In the genomic region with DNA sequence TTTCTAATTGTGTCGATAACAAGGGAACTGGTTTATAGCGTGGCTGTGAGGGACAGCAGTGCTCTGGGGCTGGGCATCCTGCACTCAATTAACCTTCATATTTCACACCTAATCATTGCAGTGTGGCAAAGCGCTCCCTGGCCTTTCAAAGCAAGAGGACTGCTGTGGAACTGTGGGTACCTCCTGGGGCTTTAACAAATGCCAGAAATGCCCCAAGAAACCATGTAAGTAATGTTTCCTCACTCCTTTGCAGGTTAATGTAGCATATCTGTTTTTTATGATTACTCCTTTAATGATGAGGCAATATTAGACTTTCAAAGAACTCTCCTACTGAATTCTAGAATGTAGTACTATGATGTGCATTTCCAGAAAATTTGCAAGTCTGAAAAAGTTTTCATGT, we compare ENCODE assay signal across 18 cellular contexts.
DNase-seq lines count a peak whose midpoint lies in the region; ATAC-seq, FAIRE-seq and TF ChIP-seq lines count a peak whose summit lies in the region.
"Had no signal": no experiment of that assay in that cellular context is flagged by ENCODE, and none has a peak within 500 bp of the region (broad histone marks: within the 10 kb centered on the region; RNA-seq: fewer than 3 reads in every experiment).

No MANE protein-coding gene starts in this region.

- H3K9ac ChIP-seq in neural progenitor cell, result no peak overlapping the region
- H3K9ac ChIP-seq: BLaER1 had no signal

- DNase-seq in A549 (ENCODE audit: low read depth in 1 of 2, low spot score in 1 of 2) (no peak), HFFc6 (no peak), gastrocnemius medialis (no peak), cerebellar cortex (ENCODE audit: low spot score) (no peak), neural progenitor cell (ENCODE audit: low spot score) (no peak)
- DNase-seq: CD8-positive, alpha-beta memory T cell; GF-D8; NCI-H1048; NCI-H2227 treated with DMSO at 0.1 percent for 48 hours; NCI-H526; NK-92 treated with Interleukin-12 subunit alpha and Interleukin-12 subunit beta, amount 100 ng/mL, for 24 hours; OCI-M1 had no signal

- no peaks in the 10 kb centered on the region; the same call in none of the 2 replicates for H3K27me3 Mint-ChIP-seq in HFFc6 (ENCODE audit: insufficient read depth)
- H3K27me3 Mint-ChIP-seq in neural progenitor cell (ENCODE audit: insufficient read depth, low read depth), result no peaks in the 10 kb centered on the region

- intact Hi-C loops in gastrocnemius medialis (cut with DNase I; ENCODE audit: low total_unique reads), result loop anchor here (5.0 kb wide), 1 partner anchor 85 kb away; no protein-coding TSS in a partner anchor

- TF ChIP-seq CTCF in A549 (IDR thresholded peaks at IDR 0.05) (no peak), HFFc6 (IDR thresholded peaks at IDR 0.05) (no peak), gastroesophageal sphincter (IDR thresholded peaks at IDR 0.05) (no peak), gastrocnemius medialis (IDR thresholded peaks at IDR 0.05 in 4 of 5, conservative IDR thresholded peaks at IDR 0.05 in 1 of 5) (no peak), neural progenitor cell (IDR thresholded peaks at IDR 0.05) (no peak)

- no peaks in the 10 kb centered on the region for H4K20me1 ChIP-seq in neural progenitor cell (ENCODE audit: low read depth)
- H4K20me1 ChIP-seq: BLaER1 had no signal

- no peaks in the 10 kb centered on the region for H3K27me3 ChIP-seq in gastroesophageal sphincter
- no peaks in the 10 kb centered on the region for H3K27me3 ChIP-seq in gastrocnemius medialis
- no peaks in the 10 kb centered on the region for H3K27me3 ChIP-seq in neural progenitor cell
- H3K27me3 ChIP-seq: BLaER1 had no signal

- no peak overlapping the region for H3K4me3 ChIP-seq in A549
- no peak overlapping the region for H3K4me3 ChIP-seq in gastroesophageal sphincter
- H3K4me3 ChIP-seq in gastrocnemius medialis, result no peak overlapping the region
- no peak overlapping the region for H3K4me3 ChIP-seq in neural progenitor cell
- H3K4me3 ChIP-seq: BLaER1, GM23338, K562 had no signal

- H3K4me3 Mint-ChIP-seq in HFFc6, result no peak overlapping the region
- H3K4me3 Mint-ChIP-seq in neural progenitor cell, result no peak overlapping the region
- H3K4me3 Mint-ChIP-seq: CD8-positive, alpha-beta memory T cell; GM23338 had no signal

- CTCF ChIA-PET in A549 (lab: Yijun Ruan, JAX), result no interaction called here

- POLR2A ChIA-PET in A549 (lab: Yijun Ruan, JAX), result no interaction called here

- H3K79me2 ChIP-seq in neural progenitor cell (ENCODE audit: low read depth), result no peaks in the 10 kb centered on the region

- H3K4me1 Mint-ChIP-seq in HFFc6 (ENCODE audit: low read depth), result peaks cover 90% of the 10 kb centered on the region
- peaks cover 6% of the 10 kb centered on the region for H3K4me1 Mint-ChIP-seq in neural progenitor cell
- H3K4me1 Mint-ChIP-seq: CD8-positive, alpha-beta memory T cell had no signal

- H3K4me1 ChIP-seq in A549, result peaks cover 69% of the 10 kb centered on the region
- peaks cover 4 to 75% (median 17%) of the 10 kb centered on the region in 3 donors for H3K4me1 ChIP-seq in gastroesophageal sphincter
- H3K4me1 ChIP-seq in gastrocnemius medialis, result peaks cover 14 to 15% of the 10 kb centered on the region in 2 donors
- no peaks in the 10 kb centered on the region for H3K4me1 ChIP-seq in neural progenitor cell

- H3K27ac Mint-ChIP-seq in HFFc6 (peak overlapping the region; percentile 99), neural progenitor cell (no peak overlapping the region)
- H3K27ac Mint-ChIP-seq: CD8-positive, alpha-beta memory T cell; GM23338 had no signal

- H3K9me3 ChIP-seq in A549 (no peaks in the 10 kb centered on the region), gastroesophageal sphincter (no peaks in the 10 kb centered on the region), gastrocnemius medialis (no peaks in the 10 kb centered on the region), neural progenitor cell (ENCODE audit: low read depth) (no peaks in the 10 kb centered on the region)
- H3K9me3 ChIP-seq: BLaER1 had no signal

- TF ChIP-seq RAD21 in A549 (conservative IDR thresholded peaks at IDR 0.05 in 1 of 2, IDR thresholded peaks at IDR 0.05 in 1 of 2), result no peak

- TF ChIP-seq EP300 in A549 (IDR thresholded peaks at IDR 0.05) (no peak), gastroesophageal sphincter (IDR thresholded peaks at IDR 0.05) (no peak)

- no peak for TF ChIP-seq POLR2A in A549 (IDR thresholded peaks at IDR 0.05; ENCODE audit: low read length)
- TF ChIP-seq POLR2A in gastroesophageal sphincter (IDR thresholded peaks at IDR 0.05), result no peak
- no peak for TF ChIP-seq POLR2A in gastrocnemius medialis (IDR thresholded peaks at IDR 0.05)

- peak overlapping the region; percentile 73 to 76; a peak in 5 of 6 replicates for H3K27ac ChIP-seq in A549
- peak overlapping the region in 3 of 4 donors; percentile 52 to 72 (median 71) for H3K27ac ChIP-seq in gastroesophageal sphincter
- H3K27ac ChIP-seq in gastrocnemius medialis, result peak overlapping the region in 3 of 4 donors; percentile 2 to 41 (median 20)
- H3K27ac ChIP-seq in neural progenitor cell, result no peak overlapping the region
- H3K27ac ChIP-seq: BLaER1 had no signal

- no peak for FAIRE-seq in A549 (lab: Jason Lieb, UNC)
- FAIRE-seq: HTR-8/SVneo, K562 had no signal

- in situ Hi-C loops in gastrocnemius medialis (cut with MboI; ENCODE audit: low sequenced_read_pairs in 4 of 4), result no loop called here

- H3K36me3 ChIP-seq in gastroesophageal sphincter (peaks cover 0 to 6% of the 10 kb centered on the region in 2 donors), gastrocnemius medialis (peaks cover 0 to 5% of the 10 kb centered on the region in 2 donors), neural progenitor cell (no peaks in the 10 kb centered on the region)
- H3K36me3 ChIP-seq: BLaER1 had no signal

- H3K36me3 Mint-ChIP-seq in HFFc6 (ENCODE audit: low read depth) (peaks cover 56% of the 10 kb centered on the region), neural progenitor cell (no peaks in the 10 kb centered on the region)
- H3K36me3 Mint-ChIP-seq: CD8-positive, alpha-beta memory T cell had no signal

- H2AFZ ChIP-seq in neural progenitor cell (replicated peaks), result no peak overlapping the region
- H2AFZ ChIP-seq: GM23338 had no signal

- 92% methylated on average over 3 of the region's 3 CpGs for WGBS in A549 (ENCODE audit: missing lambda C conversion rate)
- WGBS in gastroesophageal sphincter (ENCODE audit: low coverage in 1 of 2), 2 donors, result 59 to 79% methylated on average over 2 of the region's 3 CpGs

- no peak for ATAC-seq in A549
- ATAC-seq in gastroesophageal sphincter, result no peak
- no peak for ATAC-seq in gastrocnemius medialis
- ATAC-seq in GM19397 (IDR thresholded peaks at IDR 0.05; ENCODE audit: unreplicated experiment), result no peak
- ATAC-seq: GM23338, K562 had no signal

- H3K9me3 Mint-ChIP-seq in HFFc6, result 0 out of 2 replicates have a peak, but pooled peaks cover 3% of the 10 kb centered on the region
- H3K9me3 Mint-ChIP-seq in neural progenitor cell, result no peaks in the 10 kb centered on the region
- H3K9me3 Mint-ChIP-seq: CD8-positive, alpha-beta memory T cell; GM23338 had no signal

- no peak overlapping the region for H3K4me2 ChIP-seq in A549
- no peak overlapping the region for H3K4me2 ChIP-seq in neural progenitor cell
- H3K4me2 ChIP-seq: BLaER1, GM23338 had no signal

- no peaks in the 10 kb centered on the region for H3F3A ChIP-seq in neural progenitor cell (ENCODE audit: low read depth)

TF ChIP-seq in A549, 52 proteins besides CTCF, POLR2A, EP300 and RAD21:
- TF ChIP-seq ZNF302 (CRISPR knock-in tag; IDR thresholded peaks at IDR 0.05) (no peak), NR3C1 (IDR thresholded peaks at IDR 0.05) (no peak), JUN (IDR thresholded peaks at IDR 0.05) (no peak), POLR2AphosphoS2 (conservative IDR thresholded peaks at IDR 0.05; ENCODE audit: low read length) (no peak), CBX8 (IDR thresholded peaks at IDR 0.05) (no peak), GATA3 (IDR thresholded peaks at IDR 0.05; ENCODE audit: borderline replicate concordance) (no peak), RFX5 (IDR thresholded peaks at IDR 0.05) (no peak), MYC (IDR thresholded peaks at IDR 0.05; ENCODE audit: borderline replicate concordance, low read length) (no peak), NPAS2 (CRISPR knock-in tag; IDR thresholded peaks at IDR 0.05; ENCODE audit: borderline replicate concordance) (no peak), ESRRA (IDR thresholded peaks at IDR 0.05; ENCODE audit: borderline replicate concordance, low read length) (no peak), KDM5A (IDR thresholded peaks at IDR 0.05) (no peak), HOXB13 (CRISPR knock-in tag; IDR thresholded peaks at IDR 0.05; ENCODE audit: low read depth) (no peak), ZC3H11A (IDR thresholded peaks at IDR 0.05) (no peak), HOXB5 (CRISPR knock-in tag; IDR thresholded peaks at IDR 0.05) (no peak), NFE2L2 (conservative IDR thresholded peaks at IDR 0.05; ENCODE audit: low read length) (no peak)
- TF ChIP-seq, protein P1, sequence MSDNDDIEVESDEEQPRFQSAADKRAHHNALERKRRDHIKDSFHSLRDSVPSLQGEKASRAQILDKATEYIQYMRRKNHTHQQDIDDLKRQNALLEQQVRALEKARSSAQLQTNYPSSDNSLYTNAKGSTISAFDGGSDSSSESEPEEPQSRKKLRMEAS (IDR thresholded peaks at IDR 0.05), result no peak
